ENCODE assay signal across 27 cellular contexts in genomic region chr2:152544626-152545025, GRCh38.
A peak's percentile ranks its signal among the peaks of the same experiment; 100 is the strongest.
DNase-seq lines count a peak whose midpoint lies in the region; ATAC-seq and TF ChIP-seq lines count a peak whose summit lies in the region.
"Had no signal": no experiment of that assay in that cellular context is flagged by ENCODE, and none has a peak within 500 bp of the region (broad histone marks: within the 10 kb centered on the region; RNA-seq: fewer than 3 reads in every experiment).

No MANE protein-coding gene starts in this region.

- no peaks in the 10 kb centered on the region for H4K20me1 ChIP-seq in mammary epithelial cell (ENCODE audit: insufficient read depth, low read length)

- H3K27ac Mint-ChIP-seq in MCF 10A (ENCODE audit: low read depth, unreplicated experiment), result peak overlapping the region; percentile 54
- no peak overlapping the region for H3K27ac Mint-ChIP-seq in activated T-helper 17 cell treated with anti-CD3 and anti-CD28 coated beads, Interleukin-2, amount 50 U/mL, for 72 hours
- H3K27ac Mint-ChIP-seq: activated B cell treated with CpG ODN at 0.5 μM for 24 hours, immature natural killer cell had no signal

- no peak overlapping the region for H3K56ac ChIP-seq in mesendoderm (ENCODE audit: low read length)

- no peak overlapping the region for H3K23ac ChIP-seq in mesendoderm (ENCODE audit: low read length)

- H3K4me1 ChIP-seq in breast epithelium (no peaks in the 10 kb centered on the region), mammary epithelial cell (ENCODE audit: insufficient read depth, low read length) (peaks cover 27% of the 10 kb centered on the region), lower lobe of right lung (peaks cover 23% of the 10 kb centered on the region), testis (peaks cover 28% of the 10 kb centered on the region), mesendoderm (ENCODE audit: control insufficient read depth, low read depth, low read length) (no peaks in the 10 kb centered on the region)

- CTCF ChIA-PET in MCF 10A (lab: Yijun Ruan, JAX), result interaction anchor here (0.6 to 0.7 kb wide), 3 partner anchors 24 to 954 kb away, joined by 3 to 4 read pairs (median 3); no protein-coding TSS in a partner anchor
- CTCF ChIA-PET in mammary epithelial cell (lab: Charles Lee; ENCODE audit: low non-redundant PET), result no interaction called here

- TF ChIP-seq CTCF in MCF 10A (IDR thresholded peaks at IDR 0.05; ENCODE audit: unreplicated experiment) (no peak), breast epithelium (IDR thresholded peaks at IDR 0.05) (no peak), mammary epithelial cell (conservative IDR thresholded peaks at IDR 0.05 in 1 of 2, IDR thresholded peaks at IDR 0.05 in 1 of 2; ENCODE audit: extremely low read depth in 1 of 2, insufficient read depth in 1 of 2, low read depth in 1 of 2, low read length in 2 of 2) (no peak), lower lobe of right lung (IDR thresholded peaks at IDR 0.05) (no peak), testis (IDR thresholded peaks at IDR 0.05) (no peak)

- no peak overlapping the region for H3K4me2 ChIP-seq in mammary epithelial cell (ENCODE audit: insufficient read depth, low read depth, low read length)
- H3K4me2 ChIP-seq in mesendoderm (ENCODE audit: low read length), result no peak overlapping the region

- H3K4me1 Mint-ChIP-seq in MCF 10A (ENCODE audit: insufficient read depth, unreplicated experiment), result peaks cover 16% of the 10 kb centered on the region
- no peaks in the 10 kb centered on the region for H3K4me1 Mint-ChIP-seq in activated T-helper 17 cell treated with anti-CD3 and anti-CD28 coated beads, Interleukin-2, amount 50 U/mL, for 72 hours
- H3K4me1 Mint-ChIP-seq: immature natural killer cell had no signal

- no peak overlapping the region for H3K9ac ChIP-seq in mammary epithelial cell (ENCODE audit: insufficient read depth, low read length)
- no peak overlapping the region for H3K9ac ChIP-seq in mesendoderm (ENCODE audit: low read length)

- DNase-seq in MCF 10A (ENCODE audit: unreplicated experiment), result no peak
- no peak for DNase-seq in breast epithelium (ENCODE audit: low spot score in 2 of 2)
- no peak for DNase-seq in mammary epithelial cell
- DNase-seq in lower lobe of right lung, result no peak
- no peak for DNase-seq in testis
- no peak for DNase-seq in cortex of kidney (lab: John Stamatoyannopoulos, UW)
- no peak for DNase-seq in mesendoderm
- DNase-seq: activated B cell treated with CpG ODN at 0.5 μM for 24 hours; activated CD4-positive, alpha-beta T cell treated with anti-CD3 and anti-CD28 coated beads, Interleukin-2, amount 50 U/mL, for 1 hour; activated naive CD4-positive, alpha-beta T cell; activated T-cell treated with anti-CD3 and anti-CD28 coated beads, Interleukin-2, amount 50 U/mL, for 48 hours; adrenal gland; AML-193; hypothalamus; immature natural killer cell; MG63; NCI-H1105 treated with DMSO at 0.1 percent for 48 hours; NCI-H2029; NCI-H524 treated with DMSO at 0.1 percent for 48 hours; Peyer's patch; SIG-M5; stimulated activated naive CD4-positive, alpha-beta T cell treated with Interleukin-2 at 50 U/mL for 16 hours had no signal

- no peak overlapping the region for H2BK120ac ChIP-seq in mesendoderm (ENCODE audit: low read depth, low read length)

- H3K4me3 ChIP-seq in breast epithelium, result no peak overlapping the region
- no peak overlapping the region for H3K4me3 ChIP-seq in mammary epithelial cell (replicated peaks in 1 of 3; ENCODE audit: insufficient read depth in 1 of 3, low read depth in 2 of 3, low read length in 3 of 3)
- no peak overlapping the region for H3K4me3 ChIP-seq in lower lobe of right lung
- no peak overlapping the region for H3K4me3 ChIP-seq in testis
- no peak overlapping the region for H3K4me3 ChIP-seq in mesendoderm (ENCODE audit: low read length)
- H3K4me3 ChIP-seq: adrenal gland, coronary artery, gastroesophageal sphincter, MG63, Peyer's patch, tibial nerve had no signal

- H4K8ac ChIP-seq in mesendoderm (ENCODE audit: low read depth, low read length), result no peak overlapping the region

- H3K36me3 ChIP-seq in breast epithelium (no peaks in the 10 kb centered on the region), mammary epithelial cell (ENCODE audit: insufficient read depth, low read length) (peaks cover 8% of the 10 kb centered on the region), lower lobe of right lung (peaks cover 4% of the 10 kb centered on the region), testis (ENCODE audit: low read depth, missing control alignments) (no peaks in the 10 kb centered on the region), mesendoderm (ENCODE audit: control insufficient read depth, insufficient read depth, low read length) (no peaks in the 10 kb centered on the region)
- H3K36me3 ChIP-seq: adrenal gland, Peyer's patch had no signal

- intact Hi-C loops in MCF 10A (cut with micrococcal nuclease), result no loop called here
- intact Hi-C loops in breast epithelium (cut with DNase I; ENCODE audit: low total_unique reads), result no loop called here
- intact Hi-C loops in mammary epithelial cell (cut with micrococcal nuclease), result no loop called here
- intact Hi-C loops in lower lobe of right lung (cut with DNase I), result no loop called here
- intact Hi-C loops in testis (cut with DNase I; ENCODE audit: low total_unique reads), result no loop called here

- no peak overlapping the region for H3K4ac ChIP-seq in mesendoderm (ENCODE audit: low read depth, low read length)

- dilution Hi-C loops in mammary epithelial cell (cut with HindIII; ENCODE audit: low sequenced_read_pairs), result no loop called here

- H3K27ac ChIP-seq in breast epithelium (no peak overlapping the region), mammary epithelial cell (ENCODE audit: insufficient read depth, low read depth, low read length) (no peak overlapping the region), lower lobe of right lung (peak overlapping the region; percentile 5), testis (peak overlapping the region; percentile 21 to 46), mesendoderm (ENCODE audit: low read depth, low read length) (no peak overlapping the region)
- H3K27ac ChIP-seq: coronary artery, gastroesophageal sphincter, Peyer's patch had no signal

- no peak for ATAC-seq in lower lobe of right lung
- no peak for ATAC-seq in activated T-helper 17 cell treated with anti-CD3 and anti-CD28 coated beads, Interleukin-2, amount 50 U/mL, for 72 hours (replicated peaks)
- ATAC-seq: gastroesophageal sphincter, left lobe of liver had no signal

- peaks cover 27% of the 10 kb centered on the region for H3K36me3 Mint-ChIP-seq in MCF 10A (ENCODE audit: insufficient read depth, unreplicated experiment)
- H3K36me3 Mint-ChIP-seq in activated T-helper 17 cell treated with anti-CD3 and anti-CD28 coated beads, Interleukin-2, amount 50 U/mL, for 72 hours (ENCODE audit: low read depth), result no peaks in the 10 kb centered on the region
- H3K36me3 Mint-ChIP-seq: immature natural killer cell had no signal

- H3K27me3 ChIP-seq in breast epithelium (no peaks in the 10 kb centered on the region), mammary epithelial cell (ENCODE audit: insufficient read depth, low read length) (no peaks in the 10 kb centered on the region), lower lobe of right lung (ENCODE audit: low read depth) (no peaks in the 10 kb centered on the region), testis (no peaks in the 10 kb centered on the region), mesendoderm (ENCODE audit: insufficient read depth, low read length, poor library complexity) (no peaks in the 10 kb centered on the region)
- H3K27me3 ChIP-seq: adrenal gland, gastroesophageal sphincter, MG63, Peyer's patch, tibial nerve had no signal

- no peak overlapping the region for H3K4me3 Mint-ChIP-seq in MCF 10A (ENCODE audit: unreplicated experiment)
- no peak overlapping the region for H3K4me3 Mint-ChIP-seq in activated T-helper 17 cell treated with anti-CD3 and anti-CD28 coated beads, Interleukin-2, amount 50 U/mL, for 72 hours
- H3K4me3 Mint-ChIP-seq: activated B cell treated with CpG ODN at 0.5 μM for 24 hours, immature natural killer cell had no signal

- 100% methylated on average over 2 of the region's 2 CpGs for WGBS in mammary epithelial cell (ENCODE audit: low coverage, missing lambda C conversion rate)
- WGBS in testis, 2 donors, result 47 to 60% methylated on average over 2 of the region's 2 CpGs
- no CpG with 5 or more reads among the region's 2 CpGs for WGBS in mesendoderm (ENCODE audit: extremely low coverage, insufficient coverage, low lambda C conversion rate)

- H3K79me2 ChIP-seq in mammary epithelial cell (ENCODE audit: insufficient read depth, low read length) (peaks cover 36% of the 10 kb centered on the region), mesendoderm (ENCODE audit: control insufficient read depth, insufficient read depth, low read length) (no peaks in the 10 kb centered on the region)

- H3K79me1 ChIP-seq in mesendoderm (ENCODE audit: low read length), result no peaks in the 10 kb centered on the region

- POLR2A ChIA-PET in MCF 10A (lab: Yijun Ruan, JAX), result no interaction called here

- no peak overlapping the region for H2AK5ac ChIP-seq in mesendoderm (ENCODE audit: low read length)

- no peak overlapping the region for H2BK15ac ChIP-seq in mesendoderm (replicated peaks; ENCODE audit: low read depth)

- no peak overlapping the region for H4K5ac ChIP-seq in mesendoderm (ENCODE audit: low read length)

- no peak overlapping the region for H3K18ac ChIP-seq in mesendoderm (ENCODE audit: low read length)

- no peak overlapping the region for H2AFZ ChIP-seq in mammary epithelial cell (ENCODE audit: low read depth, low read length)

- H3K9me3 ChIP-seq in breast epithelium (no peaks in the 10 kb centered on the region), mammary epithelial cell (replicated peaks; ENCODE audit: insufficient read depth, low read length) (no peaks in the 10 kb centered on the region), lower lobe of right lung (no peaks in the 10 kb centered on the region), testis (no peaks in the 10 kb centered on the region)
- H3K9me3 ChIP-seq: adrenal gland, gastroesophageal sphincter, MG63, Peyer's patch, tibial nerve had no signal

- no TSS peak for BruUV-seq in MCF 10A (replicated peaks; lab: Mats Ljungman, UMichigan)
- TSS peak; percentile 2 for BruUV-seq in mammary epithelial cell (replicated peaks; lab: Mats Ljungman, UMichigan)

- H3K27me3 Mint-ChIP-seq in MCF 10A (ENCODE audit: insufficient read depth, unreplicated experiment), result no peaks in the 10 kb centered on the region
- peaks cover 4% of the 10 kb centered on the region for H3K27me3 Mint-ChIP-seq in activated T-helper 17 cell treated with anti-CD3 and anti-CD28 coated beads, Interleukin-2, amount 50 U/mL, for 72 hours
- H3K27me3 Mint-ChIP-seq: activated B cell treated with CpG ODN at 0.5 μM for 24 hours had no signal

- H2BK5ac ChIP-seq in mesendoderm (ENCODE audit: low read length), result no peak overlapping the region

- no peaks in the 10 kb centered on the region for H3K9me3 Mint-ChIP-seq in MCF 10A (ENCODE audit: unreplicated experiment)
- H3K9me3 Mint-ChIP-seq in activated T-helper 17 cell treated with anti-CD3 and anti-CD28 coated beads, Interleukin-2, amount 50 U/mL, for 72 hours, result no peaks in the 10 kb centered on the region
- H3K9me3 Mint-ChIP-seq: activated B cell treated with CpG ODN at 0.5 μM for 24 hours, immature natural killer cell had no signal

- in situ Hi-C loops in mammary epithelial cell (cut with MboI; ENCODE audit: low sequenced_read_pairs in 2 of 2), result no loop called here

- TF ChIP-seq POLR2A in breast epithelium (IDR thresholded peaks at IDR 0.05), result no peak
- no peak for TF ChIP-seq POLR2A in testis (IDR thresholded peaks at IDR 0.05)

Comparison
In these comparisons a context has a peak if more than half of its experiments do, and no peak if none do; other contexts are left out.
1. H3K27ac ChIP-seq: peak in lower lobe of right lung (single experiment) and testis (2 of 2); none in breast epithelium (0 of 2), mammary epithelial cell (single experiment) and mesendoderm (single experiment).